In genomic region chr3:70979983-70980645, GRCh38 we compare ENCODE assay signal across 15 cellular contexts.
A peak's percentile ranks its signal among the peaks of the same experiment; 100 is the strongest.
DNase-seq lines count a peak whose midpoint lies in the region; ATAC-seq and TF ChIP-seq lines count a peak whose summit lies in the region.
"Had no signal": no experiment of that assay in that cellular context is flagged by ENCODE, and none has a peak within 500 bp of the region (broad histone marks: within the 10 kb centered on the region; RNA-seq: fewer than 3 reads in every experiment).

No MANE protein-coding gene starts in this region.

- peak overlapping the region in 9 of 12 donors; percentile 72 to 92 (median 85) for H3K27ac ChIP-seq in heart left ventricle
- H3K27ac ChIP-seq in naive thymus-derived CD4-positive, alpha-beta T cell (ENCODE audit: low read depth, low read length) = peak overlapping the region; percentile 28
- peak overlapping the region; percentile 56 to 82 (median 76) for H3K27ac ChIP-seq in transverse colon

- H3K4me1 Mint-ChIP-seq in activated naive CD8-positive, alpha-beta T cell treated with anti-CD3 and anti-CD28 coated beads for 36 hours = peaks cover 66% of the 10 kb centered on the region
- H3K4me1 Mint-ChIP-seq in naive thymus-derived CD4-positive, alpha-beta T cell = peaks cover 27 to 71% (median 58%) of the 10 kb centered on the region in 7 donors

- ATAC-seq in heart left ventricle = no peak
- no peak for ATAC-seq in naive thymus-derived CD4-positive, alpha-beta T cell

- no peaks in the 10 kb centered on the region for H3K27me3 ChIP-seq in heart left ventricle
- H3K27me3 ChIP-seq in naive thymus-derived CD4-positive, alpha-beta T cell (ENCODE audit: control insufficient read depth in 2 of 2, insufficient read depth in 2 of 2, low read length in 2 of 2) = no peaks in the 10 kb centered on the region
- H3K27me3 ChIP-seq in transverse colon = no peaks in the 10 kb centered on the region

- 89 to 95% (median 94%) methylated on average over 7 of the region's 7 CpGs for WGBS in heart left ventricle, 4 donors
- WGBS in transverse colon (ENCODE audit: low coverage in 1 of 2), 2 donors = 87 to 94% methylated on average over 4 to 7 of the region's 7 CpGs

- POLR2A ChIA-PET in naive thymus-derived CD4-positive, alpha-beta T cell (lab: Charles Lee) = interaction anchor here (0.9 to 1.1 kb wide), 2 partner anchors 84 to 88 kb away, joined by 3 read pairs; no protein-coding TSS in a partner anchor

- H3K9me3 Mint-ChIP-seq in activated naive CD8-positive, alpha-beta T cell treated with anti-CD3 and anti-CD28 coated beads for 36 hours = no peaks in the 10 kb centered on the region
- no peaks in the 10 kb centered on the region for H3K9me3 Mint-ChIP-seq in naive thymus-derived CD4-positive, alpha-beta T cell
- H3K9me3 Mint-ChIP-seq: dendritic cell treated with granulocyte-macrophage colony-stimulating factor and Interleukin-4, amounts not matched to agents 40 ng/mL and 50 ng/mL, for 4 days; naive B cell had no signal

- intact Hi-C loops in heart left ventricle (cut with DNase I) = loop anchor here in 1 of 10 donors (10.0 kb wide), 1 partner anchor 265 kb away; no protein-coding TSS in a partner anchor
- intact Hi-C loops in cardiac septum (cut with DNase I) = loop anchor here (5.0 kb wide), 2 partner anchors 82 to 118 kb away; no protein-coding TSS in a partner anchor
- intact Hi-C loops in naive thymus-derived CD4-positive, alpha-beta T cell (cut with micrococcal nuclease) = no loop called here
- intact Hi-C loops in transverse colon (cut with DNase I; ENCODE audit: low total_unique reads) = no loop called here

- TF ChIP-seq CTCF in heart left ventricle (IDR thresholded peaks at IDR 0.05) = no peak
- no peak for TF ChIP-seq CTCF in transverse colon (IDR thresholded peaks at IDR 0.05)

- H3K4me3 Mint-ChIP-seq in activated naive CD8-positive, alpha-beta T cell treated with anti-CD3 and anti-CD28 coated beads for 36 hours = no peak overlapping the region
- peak overlapping the region in 7 of 10 donors; percentile 7 to 53 (median 43) for H3K4me3 Mint-ChIP-seq in naive thymus-derived CD4-positive, alpha-beta T cell
- H3K4me3 Mint-ChIP-seq: dendritic cell treated with granulocyte-macrophage colony-stimulating factor and Interleukin-4, amounts not matched to agents 40 ng/mL and 50 ng/mL, for 4 days; naive B cell had no signal

- no peak overlapping the region for H3K4me3 ChIP-seq in heart left ventricle
- no peak overlapping the region for H3K4me3 ChIP-seq in naive thymus-derived CD4-positive, alpha-beta T cell (ENCODE audit: low read length)
- no peak overlapping the region for H3K4me3 ChIP-seq in transverse colon

- no peak for TF ChIP-seq EP300 in transverse colon (IDR thresholded peaks at IDR 0.05; ENCODE audit: low read depth)

- in situ Hi-C loops in transverse colon (cut with MboI; ENCODE audit: low pct_ligation_motif_present in 1 of 4, low pct_unique_long_range_greater_than_20kb in 1 of 4, low sequenced_read_pairs in 3 of 4) = loop anchor here in 1 of 4 donors (25.0 kb wide), 1 partner anchor 607 kb away; the partner anchor contains the start of gene FOXP1

- DNase-seq in heart left ventricle (no peak), cardiac septum (ENCODE audit: low spot score) (no peak), transverse colon (no peak), medulla oblongata (ENCODE audit: extremely low spot score) (no peak), HT-29 (ENCODE audit: low spot score) (no peak), dermis blood vessel endothelial cell (no peak)
- DNase-seq in activated naive CD8-positive, alpha-beta T cell treated with anti-CD3 and anti-CD28 coated beads for 36 hours = no peak
- DNase-seq in naive thymus-derived CD4-positive, alpha-beta T cell = no peak
- DNase-seq: activated effector memory CD4-positive, alpha-beta T cell treated with anti-CD3 and anti-CD28 coated beads, Interleukin-2, amount 50 U/mL, for 16 hours; AML-193; foreskin fibroblast; naive B cell; NCI-H2081; stimulated activated CD4-positive, alpha-beta T cell treated with anti-CD3 and anti-CD28 coated beads, Interleukin-12 subunit alpha, Interleukin-12 subunit beta, amount 100 ng/mL, for 4 hours had no signal

- peaks cover 6 to 49% (median 40%) of the 10 kb centered on the region in 12 donors for H3K4me1 ChIP-seq in heart left ventricle
- H3K4me1 ChIP-seq in naive thymus-derived CD4-positive, alpha-beta T cell (ENCODE audit: control insufficient read depth in 2 of 2, insufficient read depth in 2 of 2, low read length in 2 of 2) = peaks cover 0 to 41% of the 10 kb centered on the region in 2 donors
- H3K4me1 ChIP-seq in transverse colon = peaks cover 8 to 52% (median 18%) of the 10 kb centered on the region in 4 donors

- H3K36me3 ChIP-seq in heart left ventricle (peaks cover 0 to 56% (median 49%) of the 10 kb centered on the region in 9 donors), transverse colon (peaks cover 0 to 37% (median 16%) of the 10 kb centered on the region in 4 donors)
- peaks cover 17 to 58% (median 34%) of the 10 kb centered on the region in 3 experiments for H3K36me3 ChIP-seq in naive thymus-derived CD4-positive, alpha-beta T cell (ENCODE audit: control insufficient read depth in 2 of 3, insufficient read depth in 3 of 3, low read length in 3 of 3)

- no peak for TF ChIP-seq POLR2A in heart left ventricle (IDR thresholded peaks at IDR 0.05)
- TF ChIP-seq POLR2A in transverse colon (IDR thresholded peaks at IDR 0.05) = no peak

- no peaks in the 10 kb centered on the region for H3K27me3 Mint-ChIP-seq in activated naive CD8-positive, alpha-beta T cell treated with anti-CD3 and anti-CD28 coated beads for 36 hours
- no peaks in the 10 kb centered on the region for H3K27me3 Mint-ChIP-seq in naive thymus-derived CD4-positive, alpha-beta T cell
- H3K27me3 Mint-ChIP-seq: dendritic cell treated with granulocyte-macrophage colony-stimulating factor and Interleukin-4, amounts not matched to agents 40 ng/mL and 50 ng/mL, for 4 days; naive B cell had no signal

- H3K36me3 Mint-ChIP-seq in activated naive CD8-positive, alpha-beta T cell treated with anti-CD3 and anti-CD28 coated beads for 36 hours = peaks cover 76% of the 10 kb centered on the region
- peaks cover 29 to 78% (median 67%) of the 10 kb centered on the region in 5 donors for H3K36me3 Mint-ChIP-seq in naive thymus-derived CD4-positive, alpha-beta T cell

- H3K9me3 ChIP-seq in heart left ventricle = no peaks in the 10 kb centered on the region
- H3K9me3 ChIP-seq in naive thymus-derived CD4-positive, alpha-beta T cell (ENCODE audit: control insufficient read depth in 2 of 3, low read length in 3 of 3) = no peaks in the 10 kb centered on the region
- H3K9me3 ChIP-seq in transverse colon = no peaks in the 10 kb centered on the region

- CTCF ChIA-PET in naive thymus-derived CD4-positive, alpha-beta T cell (lab: Charles Lee) = no interaction called here

- peak overlapping the region; percentile 92 for H3K27ac Mint-ChIP-seq in activated naive CD8-positive, alpha-beta T cell treated with anti-CD3 and anti-CD28 coated beads for 36 hours
- peak overlapping the region; percentile 69 to 95 (median 91) for H3K27ac Mint-ChIP-seq in naive thymus-derived CD4-positive, alpha-beta T cell
- H3K27ac Mint-ChIP-seq: dendritic cell treated with granulocyte-macrophage colony-stimulating factor and Interleukin-4, amounts not matched to agents 40 ng/mL and 50 ng/mL, for 4 days had no signal

Comparison
In these comparisons a context has a peak if more than half of its experiments do, and no peak if none do; other contexts are left out.
1. H3K27ac ChIP-seq: peak in every context shown above with its lines; median percentile 85 in heart left ventricle; 76 in transverse colon; 28 in naive thymus-derived CD4-positive, alpha-beta T cell.